ENCODE assay signal across 19 cellular contexts in genomic region chr12:76049575-76050251, GRCh38. TPM values are rescaled to one million over a fixed set of nuclear protein-coding genes. Genes with fewer than 3 reads are reported as not detected.
A peak's percentile ranks its signal among the peaks of the same experiment; 100 is the strongest.
DNase-seq lines count a peak whose midpoint lies in the region; ATAC-seq lines count a peak whose summit lies in the region.
"Had no signal": no experiment of that assay in that cellular context is flagged by ENCODE, and none has a peak within 500 bp of the region (broad histone marks: within the 10 kb centered on the region; RNA-seq: fewer than 3 reads in every experiment).

No MANE protein-coding gene starts in this region.

- no peak overlapping the region for H3K4me3 Mint-ChIP-seq in activated T-cell treated with anti-CD3 and anti-CD28 coated beads, Interleukin-2, amount 50 U/mL, for 72 hours
- H3K4me3 Mint-ChIP-seq in activated T-helper 17 cell treated with anti-CD3 and anti-CD28 coated beads, Interleukin-2, amount 50 U/mL, for 72 hours: no peak overlapping the region
- H3K4me3 Mint-ChIP-seq in stimulated activated effector memory CD8-positive, alpha-beta T cell treated with anti-CD3 and anti-CD28 coated beads, Interleukin-12 subunit alpha, Interleukin-12 subunit beta, amount 100 ng/mL, for 72 hours: no peak overlapping the region
- H3K4me3 Mint-ChIP-seq: CD14-positive monocyte, GM23338 had no signal

- peaks cover 36% of the 10 kb centered on the region; the same call in 1 of the 2 replicates for H3F3A ChIP-seq in GM23248 (ENCODE audit: insufficient read depth)

- no peak overlapping the region for H3K4me3 ChIP-seq in GM23248
- H3K4me3 ChIP-seq: GM12878, GM23338 had no signal

- no peak overlapping the region for H2AFZ ChIP-seq in GM23248
- H2AFZ ChIP-seq: GM23338 had no signal

- no peak overlapping the region for H3K27ac ChIP-seq in GM23248

- no peaks in the 10 kb centered on the region for H3K9me2 ChIP-seq in GM23248 (ENCODE audit: insufficient read depth)
- H3K9me2 ChIP-seq: SK-N-SH had no signal

- H3K27me3 ChIP-seq in GM23248 (replicated peaks; ENCODE audit: insufficient read depth): no peaks in the 10 kb centered on the region

- no peak for DNase-seq in activated T-cell treated with anti-CD3 and anti-CD28 coated beads, Interleukin-2, amount 50 U/mL, for 72 hours
- no peak for DNase-seq in activated T-cell treated with anti-CD3 and anti-CD28 coated beads, Interleukin-2, amount 50 U/mL, for 1 hour
- DNase-seq in DMS53 treated with DMSO at 0.1 percent for 48 hours (lab: John Stamatoyannopoulos, UW; ENCODE audit: unreplicated experiment) (peak; percentile 73), GM23248 (no peak), kidney glomerular epithelial cell (lab: John Stamatoyannopoulos, UW) (no peak)
- no peak for DNase-seq in stimulated activated effector memory CD8-positive, alpha-beta T cell treated with anti-CD3 and anti-CD28 coated beads, Interleukin-12 subunit alpha, Interleukin-12 subunit beta, amount 100 ng/mL, for 72 hours (ENCODE audit: low spot score in 2 of 2)
- DNase-seq: DMS 273 treated with DMSO at 0.1 percent for 48 hours, GF-D8, NCI-H1092 treated with DMSO at 0.1 percent for 48 hours, NCI-H146, NCI-H774, OCI-M1, RPMI8226, SHP77 treated with DMSO at 0.1 percent for 48 hours, SK-N-SH had no signal

- H3K4me1 ChIP-seq in GM23248 (ENCODE audit: insufficient read depth): peaks cover 11% of the 10 kb centered on the region; the same call in 1 of the 2 replicates

- no peaks in the 10 kb centered on the region for H3K9me3 ChIP-seq in GM23248 (ENCODE audit: low read depth)
- H3K9me3 ChIP-seq: SK-N-SH had no signal

- H3K27ac Mint-ChIP-seq in activated T-cell treated with anti-CD3 and anti-CD28 coated beads, Interleukin-2, amount 50 U/mL, for 72 hours: peak overlapping the region; percentile 18
- peak overlapping the region; percentile 66 for H3K27ac Mint-ChIP-seq in activated T-helper 17 cell treated with anti-CD3 and anti-CD28 coated beads, Interleukin-2, amount 50 U/mL, for 72 hours
- peak overlapping the region; percentile 44 for H3K27ac Mint-ChIP-seq in stimulated activated effector memory CD8-positive, alpha-beta T cell treated with anti-CD3 and anti-CD28 coated beads, Interleukin-12 subunit alpha, Interleukin-12 subunit beta, amount 100 ng/mL, for 72 hours
- H3K27ac Mint-ChIP-seq: CD14-positive monocyte, GM23338 had no signal

- peaks cover 8% of the 10 kb centered on the region for H3K4me1 Mint-ChIP-seq in activated T-cell treated with anti-CD3 and anti-CD28 coated beads, Interleukin-2, amount 50 U/mL, for 72 hours (ENCODE audit: low read depth)
- peaks cover 7% of the 10 kb centered on the region for H3K4me1 Mint-ChIP-seq in activated T-helper 17 cell treated with anti-CD3 and anti-CD28 coated beads, Interleukin-2, amount 50 U/mL, for 72 hours
- H3K4me1 Mint-ChIP-seq in stimulated activated effector memory CD8-positive, alpha-beta T cell treated with anti-CD3 and anti-CD28 coated beads, Interleukin-12 subunit alpha, Interleukin-12 subunit beta, amount 100 ng/mL, for 72 hours: no peaks in the 10 kb centered on the region
- H3K4me1 Mint-ChIP-seq: CD14-positive monocyte had no signal

- no peak for ATAC-seq in activated T-cell treated with anti-CD3 and anti-CD28 coated beads, Interleukin-2, amount 50 U/mL, for 72 hours (replicated peaks in 1 of 2)
- ATAC-seq in activated T-helper 17 cell treated with anti-CD3 and anti-CD28 coated beads, Interleukin-2, amount 50 U/mL, for 72 hours (replicated peaks): peak; percentile 52
- peak; percentile 67 for ATAC-seq in stimulated activated effector memory CD8-positive, alpha-beta T cell treated with anti-CD3 and anti-CD28 coated beads, Interleukin-12 subunit alpha, Interleukin-12 subunit beta, amount 100 ng/mL, for 72 hours
- ATAC-seq: GM12878, GM23338 had no signal

- in situ Hi-C loops in GM23248 (cut with MboI): no loop called here

- H3K79me2 ChIP-seq in GM23248 (ENCODE audit: insufficient read depth): peaks cover 43% of the 10 kb centered on the region

- H4K20me1 ChIP-seq in GM23248 (ENCODE audit: insufficient read depth): no peaks in the 10 kb centered on the region

- no peaks in the 10 kb centered on the region for H3K27me3 Mint-ChIP-seq in activated T-cell treated with anti-CD3 and anti-CD28 coated beads, Interleukin-2, amount 50 U/mL, for 72 hours (ENCODE audit: low read depth)
- H3K27me3 Mint-ChIP-seq in activated T-helper 17 cell treated with anti-CD3 and anti-CD28 coated beads, Interleukin-2, amount 50 U/mL, for 72 hours: no peaks in the 10 kb centered on the region

- peaks cover 96% of the 10 kb centered on the region for H3K36me3 ChIP-seq in GM23248 (ENCODE audit: low read depth)

- no peak overlapping the region for H3K9ac ChIP-seq in GM23248
- H3K9ac ChIP-seq: SK-N-SH had no signal

- H3K4me2 ChIP-seq in GM23248 (ENCODE audit: unreplicated experiment): no peak overlapping the region
- H3K4me2 ChIP-seq: GM23338, SK-N-SH had no signal

- WGBS in GM23248 (ENCODE audit: low coverage in 1 of 2, low lambda C conversion rate in 2 of 2, missing lambda C conversion rate in 2 of 2), 2 experiments: 86 to 88% methylated on average over 4 of the region's 4 CpGs

- H3K36me3 Mint-ChIP-seq in activated T-cell treated with anti-CD3 and anti-CD28 coated beads, Interleukin-2, amount 50 U/mL, for 72 hours (ENCODE audit: insufficient read depth in 2 of 2): peaks cover 3 to 40% of the 10 kb centered on the region in 2 donors
- peaks cover 100% of the 10 kb centered on the region for H3K36me3 Mint-ChIP-seq in activated T-helper 17 cell treated with anti-CD3 and anti-CD28 coated beads, Interleukin-2, amount 50 U/mL, for 72 hours (ENCODE audit: low read depth)
- peaks cover 100% of the 10 kb centered on the region for H3K36me3 Mint-ChIP-seq in stimulated activated effector memory CD8-positive, alpha-beta T cell treated with anti-CD3 and anti-CD28 coated beads, Interleukin-12 subunit alpha, Interleukin-12 subunit beta, amount 100 ng/mL, for 72 hours

- H3K9me3 Mint-ChIP-seq in activated T-cell treated with anti-CD3 and anti-CD28 coated beads, Interleukin-2, amount 50 U/mL, for 72 hours: no peaks in the 10 kb centered on the region
- no peaks in the 10 kb centered on the region for H3K9me3 Mint-ChIP-seq in activated T-helper 17 cell treated with anti-CD3 and anti-CD28 coated beads, Interleukin-2, amount 50 U/mL, for 72 hours
- H3K9me3 Mint-ChIP-seq in stimulated activated effector memory CD8-positive, alpha-beta T cell treated with anti-CD3 and anti-CD28 coated beads, Interleukin-12 subunit alpha, Interleukin-12 subunit beta, amount 100 ng/mL, for 72 hours: no peaks in the 10 kb centered on the region
- H3K9me3 Mint-ChIP-seq: CD14-positive monocyte, GM23338 had no signal

RNA-seq across cellular contexts. Expression of gene PHLDA1, which starts 18.1 kb away (rescaled TPM):
- total RNA-seq in activated T-cell treated with anti-CD3 and anti-CD28 coated beads, Interleukin-2, amount 50 U/mL, for 72 hours: 10 to 100 TPM; 19.9 to 33.6 TPM
- total RNA-seq in activated T-helper 17 cell treated with anti-CD3 and anti-CD28 coated beads, Interleukin-2, amount 50 U/mL, for 72 hours: 10 to 100 TPM; 23.3 to 51.9 TPM
- total RNA-seq in GM23248 (2014; rRNA removed; shearing (Covaris generic)): 35.7 and 36.7 TPM in 2 replicates
- 35.4 and 36.2 TPM in 2 replicates for polyA plus RNA-seq in GM23248 (2016; fragmentation: Nextera tagmentation; extraction: Ambion mirVana)

RNA-seq across cellular contexts. Expression of gene NAP1L1, which starts 34.8 kb away (rescaled TPM):
- 100 to 1,000 TPM; 849 to 969 TPM for total RNA-seq in activated T-cell treated with anti-CD3 and anti-CD28 coated beads, Interleukin-2, amount 50 U/mL, for 72 hours
- 100 to 1,000 TPM; 715 to 937 TPM for total RNA-seq in activated T-helper 17 cell treated with anti-CD3 and anti-CD28 coated beads, Interleukin-2, amount 50 U/mL, for 72 hours
- total RNA-seq in GM23248 (2014; rRNA removed; shearing (Covaris generic)): 161 and 180 TPM in 2 replicates
- 189 and 190 TPM in 2 replicates for polyA plus RNA-seq in GM23248 (2016; fragmentation: Nextera tagmentation; extraction: Ambion mirVana)

Comparison
In these comparisons a context has a peak if more than half of its experiments do, and no peak if none do; other contexts are left out.
1. ATAC-seq: peak in activated T-helper 17 cell treated with anti-CD3 and anti-CD28 coated beads, Interleukin-2, amount 50 U/mL, for 72 hours (single experiment) and stimulated activated effector memory CD8-positive, alpha-beta T cell treated with anti-CD3 and anti-CD28 coated beads, Interleukin-12 subunit alpha, Interleukin-12 subunit beta, amount 100 ng/mL, for 72 hours (single experiment); none in activated T-cell treated with anti-CD3 and anti-CD28 coated beads, Interleukin-2, amount 50 U/mL, for 72 hours (0 of 2).
2. Peak in every context shown above with its lines, with median percentiles within 50 percentile points of each other: H3K27ac Mint-ChIP-seq.